9 cellular contexts compared by ENCODE assay signal in genomic region chr1:12063141-12064072, GRCh38. TPM values are rescaled to one million over a fixed set of nuclear protein-coding genes. Genes with fewer than 3 reads are reported as not detected.
A peak's percentile ranks its signal among the peaks of the same experiment; 100 is the strongest.
DNase-seq lines count a peak whose midpoint lies in the region; ATAC-seq and TF ChIP-seq lines count a peak whose summit lies in the region.
"Had no signal": no experiment of that assay in that cellular context is flagged by ENCODE, and none has a peak within 500 bp of the region (broad histone marks: within the 10 kb centered on the region; RNA-seq: fewer than 3 reads in every experiment).

Gene TNFRSF8, plus strand, starts transcription at chr1:12063303. Its CDS starts 296 bp downstream, at chr1:12063599.

- no peaks in the 10 kb centered on the region for H3K9me3 ChIP-seq in RWPE2 (ENCODE audit: severe bottlenecking)
- no peaks in the 10 kb centered on the region for H3K9me3 ChIP-seq in uterus

- H3K4me3 ChIP-seq in RWPE2 (ENCODE audit: severe bottlenecking) (no peak within 1 kb of the TSS), skeletal muscle cell (ENCODE audit: low read depth, low read length) (peak within 1 kb of the TSS; percentile 7), uterus (no peak within 1 kb of the TSS)

- no peak for TF ChIP-seq POLR2A in uterus (IDR thresholded peaks at IDR 0.05)

- 0 out of 2 replicates have a peak, but pooled peaks have one; percentile 8 for TF ChIP-seq CTCF in GM12874 (IDR thresholded peaks at IDR 0.05; ENCODE audit: insufficient read depth, low read depth, low read length)
- TF ChIP-seq CTCF in RWPE2 (IDR thresholded peaks at IDR 0.05; ENCODE audit: poor library complexity, severe bottlenecking), result no peak
- TF ChIP-seq CTCF in uterus (IDR thresholded peaks at IDR 0.05), result no peak

- no peaks in the 10 kb centered on the region for H3K4me1 ChIP-seq in RWPE2 (ENCODE audit: insufficient read depth, poor library complexity, severe bottlenecking)
- H3K4me1 ChIP-seq in uterus, result peaks cover 0 to 11% of the 10 kb centered on the region in 2 donors

- intact Hi-C loops in uterus (cut with DNase I; ENCODE audit: low total_unique reads), result no loop called here

- H3K27me3 ChIP-seq in RWPE2 (ENCODE audit: insufficient read depth, poor library complexity, severe bottlenecking), result peaks cover 29% of the 10 kb centered on the region
- peaks cover 4 to 9% of the 10 kb centered on the region in 2 donors for H3K27me3 ChIP-seq in uterus

- H3K36me3 ChIP-seq in RWPE2 (ENCODE audit: low read depth) (no peaks in the 10 kb centered on the region), uterus (no peaks in the 10 kb centered on the region)

- H3K27ac ChIP-seq in RWPE2 (ENCODE audit: poor library complexity, severe bottlenecking) (no peak within 1 kb of the TSS), uterus (no peak within 1 kb of the TSS)

- ATAC-seq in RWPE2 (ENCODE audit: low read depth), result peak; percentile 23
- ATAC-seq in GM18870 (IDR thresholded peaks at IDR 0.05; ENCODE audit: unreplicated experiment), result no peak
- no peak for ATAC-seq in GM18868 (IDR thresholded peaks at IDR 0.05; ENCODE audit: unreplicated experiment)

- DNase-seq in RWPE2 (ENCODE audit: low spot score), result no peak
- peak; percentile 19 for DNase-seq in dermis blood vessel endothelial cell
- no peak for DNase-seq in skeletal muscle cell (ENCODE audit: low read depth)
- DNase-seq in HK-2 (ENCODE audit: unreplicated experiment), result no peak
- DNase-seq in uterus, result no peak

RNA-seq across cellular contexts. Expression of gene TNFRSF8, which starts in this region (rescaled TPM):
- total RNA-seq in dermis blood vessel endothelial cell (0.33 and 0.34 TPM in 2 replicates), uterus (1 to 10 TPM in 2 of 4 donors, under 1 TPM in 2; 0.26 to 2.4 (median 0.85) TPM)
- total RNA-seq: renal cortical epithelial cell had no signal

Comparison
In these comparisons a context has a peak if more than half of its experiments do, and no peak if none do; other contexts are left out.
1. Peak in DNase-seq in dermis blood vessel endothelial cell; RNA of the gene not detected or under 1 TPM.